In genomic region chr7:155948423-155948822, GRCh38 we compare ENCODE assay signal across 17 cellular contexts.
A peak's percentile ranks its signal among the peaks of the same experiment; 100 is the strongest.
DNase-seq lines count a peak whose midpoint lies in the region; ATAC-seq, FAIRE-seq and TF ChIP-seq lines count a peak whose summit lies in the region.
"Had no signal": no experiment of that assay in that cellular context is flagged by ENCODE, and none has a peak within 500 bp of the region (broad histone marks: within the 10 kb centered on the region; RNA-seq: fewer than 3 reads in every experiment).

No MANE protein-coding gene starts in this region.

- no peak overlapping the region for H3K4ac ChIP-seq in neuronal stem cell (ENCODE audit: low read length)

- no peak for TF ChIP-seq RAD21 in A549 (conservative IDR thresholded peaks at IDR 0.05 in 1 of 2, IDR thresholded peaks at IDR 0.05 in 1 of 2)

- no TSS peak for BruUV-seq in Panc1 (replicated peaks; lab: Mats Ljungman, UMichigan)

- H3K23ac ChIP-seq in neuronal stem cell (ENCODE audit: low read depth, low read length, poor library complexity): peak overlapping the region; percentile 35

- TF ChIP-seq POLR2A in A549 (IDR thresholded peaks at IDR 0.05; ENCODE audit: low read length): no peak

- H3K36me3 ChIP-seq in Panc1 (ENCODE audit: control insufficient read depth, insufficient read depth, low read length) (no peaks in the 10 kb centered on the region), endodermal cell (ENCODE audit: control insufficient read depth, insufficient read depth, low read length) (no peaks in the 10 kb centered on the region), neuronal stem cell (replicated peaks in 1 of 2; ENCODE audit: control insufficient read depth in 2 of 2, insufficient read depth in 2 of 2, low read length in 2 of 2) (no peaks in the 10 kb centered on the region), upper lobe of right lung (no peaks in the 10 kb centered on the region)
- H3K36me3 ChIP-seq: BLaER1 had no signal

- TF ChIP-seq CTCF in A549 (IDR thresholded peaks at IDR 0.05) (no peak), Panc1 (IDR thresholded peaks at IDR 0.05) (no peak), endodermal cell (conservative IDR thresholded peaks at IDR 0.05) (no peak), upper lobe of right lung (IDR thresholded peaks at IDR 0.05) (no peak)

- no peaks in the 10 kb centered on the region for H3K27me3 ChIP-seq in Panc1 (ENCODE audit: control insufficient read depth, insufficient read depth, low read length)
- peaks cover 13% of the 10 kb centered on the region for H3K27me3 ChIP-seq in endodermal cell (ENCODE audit: control insufficient read depth, insufficient read depth, low read length, poor library complexity, severe bottlenecking)
- H3K27me3 ChIP-seq in neuronal stem cell (ENCODE audit: control insufficient read depth in 3 of 3, insufficient read depth in 3 of 3, low read depth in 1 of 3, low read length in 3 of 3): peaks cover 0 to 6% (median 0%) of the 10 kb centered on the region in 3 experiments
- no peaks in the 10 kb centered on the region for H3K27me3 ChIP-seq in upper lobe of right lung
- H3K27me3 ChIP-seq: BLaER1 had no signal

- no peak for ATAC-seq in A549
- ATAC-seq in Panc1: no peak
- ATAC-seq in upper lobe of right lung: no peak
- ATAC-seq in HG02840 (IDR thresholded peaks at IDR 0.05; ENCODE audit: low FRiP score, unreplicated experiment): no peak

- CTCF ChIA-PET in A549 (lab: Yijun Ruan, JAX): interaction anchor here (0.6 to 1.8 kb wide), 3 partner anchors 120 to 229 kb away, joined by 3 to 7 read pairs (median 3); no protein-coding TSS in a partner anchor
- CTCF ChIA-PET in Panc1 (lab: Charles Lee): no interaction called here

- H4K8ac ChIP-seq in neuronal stem cell (ENCODE audit: low read depth, low read length): no peak overlapping the region

- no peak overlapping the region for H2BK12ac ChIP-seq in neuronal stem cell (ENCODE audit: low read length)

- H2AK5ac ChIP-seq in neuronal stem cell (ENCODE audit: low read depth, low read length): no peak overlapping the region

- peaks cover 5% of the 10 kb centered on the region for H3K9me3 Mint-ChIP-seq in endodermal cell

- H3K27ac ChIP-seq in A549 (peak overlapping the region; percentile 22 to 73; a peak in 5 of 6 replicates), Panc1 (ENCODE audit: low read length) (peak overlapping the region; percentile 54; the same call in 1 of the 2 replicates), endodermal cell (ENCODE audit: low read depth, low read length) (no peak overlapping the region), neuronal stem cell (replicated peaks; ENCODE audit: low read length) (no peak overlapping the region), upper lobe of right lung (no peak overlapping the region)
- H3K27ac ChIP-seq: BLaER1 had no signal

- H2BK15ac ChIP-seq in neuronal stem cell (ENCODE audit: low read length): no peak overlapping the region

- H3K4me1 ChIP-seq in A549: peaks cover 34% of the 10 kb centered on the region
- H3K4me1 ChIP-seq in Panc1 (ENCODE audit: control insufficient read depth, insufficient read depth, low read length): peaks cover 24% of the 10 kb centered on the region
- no peaks in the 10 kb centered on the region for H3K4me1 ChIP-seq in endodermal cell (ENCODE audit: control insufficient read depth, insufficient read depth, low read length)
- H3K4me1 ChIP-seq in neuronal stem cell (ENCODE audit: control insufficient read depth in 2 of 2, insufficient read depth in 1 of 2, low read depth in 1 of 2, low read length in 2 of 2): peaks cover 2 to 9% of the 10 kb centered on the region in 2 donors
- no peaks in the 10 kb centered on the region for H3K4me1 ChIP-seq in upper lobe of right lung
- H3K4me1 ChIP-seq: Caco-2 had no signal

- H2BK120ac ChIP-seq in neuronal stem cell (ENCODE audit: low read depth, low read length): no peak overlapping the region

- peaks cover 8% of the 10 kb centered on the region for H3K27me3 Mint-ChIP-seq in endodermal cell (ENCODE audit: insufficient read depth)

- DNase-seq in A549 (ENCODE audit: low read depth in 1 of 2, low spot score in 1 of 2) (no peak), Panc1 (ENCODE audit: low read depth, low spot score) (no peak), endodermal cell (peak; percentile 34), neuronal stem cell (ENCODE audit: low spot score) (no peak), superior temporal gyrus (ENCODE audit: extremely low spot score) (no peak), upper lobe of right lung (no peak)
- DNase-seq: AML-193; CD8-positive, alpha-beta memory T cell; DND-41; GDM1; GOT3; H9 had no signal

- no peak overlapping the region for H3K4me2 ChIP-seq in A549
- no peak overlapping the region for H3K4me2 ChIP-seq in neuronal stem cell (ENCODE audit: insufficient read depth, low read length, poor library complexity, severe bottlenecking)
- H3K4me2 ChIP-seq: BLaER1 had no signal

- H3K9me3 ChIP-seq in A549 (no peaks in the 10 kb centered on the region), Panc1 (ENCODE audit: control insufficient read depth, insufficient read depth, low read depth, low read length) (no peaks in the 10 kb centered on the region), endodermal cell (ENCODE audit: control insufficient read depth, low read length) (no peaks in the 10 kb centered on the region), neuronal stem cell (replicated peaks in 1 of 2; ENCODE audit: control insufficient read depth in 2 of 2, insufficient read depth in 1 of 2, low read depth in 1 of 2, low read length in 2 of 2) (peaks cover 0 to 12% of the 10 kb centered on the region in 2 donors), upper lobe of right lung (no peaks in the 10 kb centered on the region)
- H3K9me3 ChIP-seq: Caco-2 had no signal

- intact Hi-C loops in Panc1 (cut with micrococcal nuclease; ENCODE audit: unreplicated experiment) (no loop called here), upper lobe of right lung (cut with DNase I) (no loop called here)

- H3K9ac ChIP-seq in endodermal cell (ENCODE audit: extremely low read depth, low read length, poor library complexity, severe bottlenecking): no peak overlapping the region
- no peak overlapping the region for H3K9ac ChIP-seq in neuronal stem cell (ENCODE audit: low read depth, low read length, poor library complexity)
- H3K9ac ChIP-seq: BLaER1 had no signal

- FAIRE-seq in A549 (lab: Jason Lieb, UNC): no peak
- FAIRE-seq: GM12892, GM19239 had no signal

- H3K27ac Mint-ChIP-seq in endodermal cell: no peak overlapping the region
- H3K27ac Mint-ChIP-seq: CD8-positive, alpha-beta memory T cell; H9 had no signal

- H3K18ac ChIP-seq in neuronal stem cell (ENCODE audit: low read length): peak overlapping the region; percentile 39

- 86% methylated on average over 6 of the region's 6 CpGs for WGBS in A549 (ENCODE audit: missing lambda C conversion rate)
- WGBS in endodermal cell (ENCODE audit: insufficient coverage in 1 of 2, insufficient read length in 1 of 2), 2 experiments: 88 to 89% methylated on average over 3 to 6 of the region's 6 CpGs
- no CpG with 5 or more reads among the region's 6 CpGs for WGBS in neuronal stem cell (ENCODE audit: extremely low coverage in 2 of 2, insufficient read length in 2 of 2, insufficient replicate concordance in 1 of 2), 2 donors

- no peak overlapping the region for H3K14ac ChIP-seq in neuronal stem cell (ENCODE audit: low read length)

- no peak overlapping the region for H2BK5ac ChIP-seq in neuronal stem cell (ENCODE audit: low read length)

- H3K79me1 ChIP-seq in neuronal stem cell (ENCODE audit: low read depth, low read length): no peaks in the 10 kb centered on the region

- H4K91ac ChIP-seq in neuronal stem cell (ENCODE audit: low read depth, low read length, poor library complexity): no peak overlapping the region

- peaks cover 3% of the 10 kb centered on the region for H3K4me1 Mint-ChIP-seq in endodermal cell
- H3K4me1 Mint-ChIP-seq: CD8-positive, alpha-beta memory T cell; H9 had no signal

- no peak overlapping the region for H3K4me3 Mint-ChIP-seq in endodermal cell
- H3K4me3 Mint-ChIP-seq: CD8-positive, alpha-beta memory T cell; H9 had no signal

- no peak for TF ChIP-seq EP300 in A549 (IDR thresholded peaks at IDR 0.05)

- H3K4me3 ChIP-seq in A549: no peak overlapping the region
- no peak overlapping the region for H3K4me3 ChIP-seq in Panc1 (ENCODE audit: low read depth in 2 of 2, low read length in 2 of 2)
- H3K4me3 ChIP-seq in endodermal cell (ENCODE audit: low read length): no peak overlapping the region
- no peak overlapping the region for H3K4me3 ChIP-seq in neuronal stem cell (ENCODE audit: low read length in 2 of 2)
- no peak overlapping the region for H3K4me3 ChIP-seq in upper lobe of right lung
- H3K4me3 ChIP-seq: BLaER1 had no signal

- POLR2A ChIA-PET in A549 (lab: Yijun Ruan, JAX) (no interaction called here), Panc1 (lab: Charles Lee) (no interaction called here)

- H2AFZ ChIP-seq in neuronal stem cell (ENCODE audit: low read length): no peak overlapping the region

- no peaks in the 10 kb centered on the region for H3K36me3 Mint-ChIP-seq in endodermal cell (ENCODE audit: low read depth)
- H3K36me3 Mint-ChIP-seq: CD8-positive, alpha-beta memory T cell had no signal

- in situ Hi-C loops in Panc1 (cut with HindIII; ENCODE audit: low pct_unique_long_range_greater_than_20kb, low sequenced_read_pairs): no loop called here

TF ChIP-seq in A549, 52 proteins besides CTCF, POLR2A, EP300 and RAD21:
- no peak for TF ChIP-seq EHF (CRISPR knock-in tag; IDR thresholded peaks at IDR 0.05)
- no peak for TF ChIP-seq MYC (IDR thresholded peaks at IDR 0.05; ENCODE audit: borderline replicate concordance, low read length)
- TF ChIP-seq, protein P1, sequence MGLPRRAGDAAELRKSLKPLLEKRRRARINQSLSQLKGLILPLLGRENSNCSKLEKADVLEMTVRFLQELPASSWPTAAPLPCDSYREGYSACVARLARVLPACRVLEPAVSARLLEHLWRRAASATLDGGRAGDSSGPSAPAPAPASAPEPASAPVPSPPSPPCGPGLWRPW (IDR thresholded peaks at IDR 0.05): no peak
- no peak for TF ChIP-seq FOXS1 (CRISPR knock-in tag; IDR thresholded peaks at IDR 0.05)
- no peak for TF ChIP-seq CHD4 (IDR thresholded peaks at IDR 0.05; ENCODE audit: borderline replicate concordance)

Comparison
In these comparisons a context has a peak if more than half of its experiments do, and no peak if none do; other contexts are left out.
1. H3K27ac ChIP-seq: peak in A549 (2 of 2) and Panc1 (single experiment); none in endodermal cell (single experiment), neuronal stem cell (single experiment) and upper lobe of right lung (single experiment).